In genomic region chr12:6905414-6906040, GRCh38 we compare ENCODE assay signal across 9 cellular contexts. TPM values are rescaled to one million over a fixed set of nuclear protein-coding genes. Genes with fewer than 3 reads are reported as not detected.
DNase-seq lines count a peak whose midpoint lies in the region; ATAC-seq and TF ChIP-seq lines count a peak whose summit lies in the region.
"Had no signal": no experiment of that assay in that cellular context is flagged by ENCODE, and none has a peak within 500 bp of the region (broad histone marks: within the 10 kb centered on the region; RNA-seq: fewer than 3 reads in every experiment).

No MANE protein-coding gene starts in this region.

- H3K4me1 Mint-ChIP-seq in activated CD4-positive, alpha-beta T cell treated with anti-CD3 and anti-CD28 coated beads, Interleukin-2, amount 10 ng/mL, durations not matched to agents 7 days and 5 days: peaks cover 4% of the 10 kb centered on the region

- H2AK5ac ChIP-seq in mesenchymal stem cell (ENCODE audit: low read length, severe bottlenecking): peak overlapping the region; percentile 9

- peak overlapping the region in 1 of 2 experiments; percentile 45 for H2BK12ac ChIP-seq in mesenchymal stem cell (ENCODE audit: low read length in 2 of 2)

- no peak for TF ChIP-seq POLR2A in uterus (IDR thresholded peaks at IDR 0.05)

- no peak overlapping the region for H2BK5ac ChIP-seq in mesenchymal stem cell (ENCODE audit: low read depth, low read length, poor library complexity, severe bottlenecking)

- H3K14ac ChIP-seq in mesenchymal stem cell (ENCODE audit: low read length in 2 of 2): no peak overlapping the region

- H3K9me3 ChIP-seq in heart right ventricle (no peaks in the 10 kb centered on the region), mesenchymal stem cell (ENCODE audit: control insufficient read depth, low read length) (no peaks in the 10 kb centered on the region), uterus (no peaks in the 10 kb centered on the region)

- peak in 1 of 8 donors; percentile 11 for ATAC-seq in heart right ventricle
- ATAC-seq in left ventricle myocardium superior: no peak

- TF ChIP-seq CTCF in heart right ventricle (IDR thresholded peaks at IDR 0.05) (no peak), brain microvascular endothelial cell (IDR thresholded peaks at IDR 0.05; ENCODE audit: low read depth, low read length, missing control alignments) (no peak), uterus (IDR thresholded peaks at IDR 0.05) (no peak)

- no peaks in the 10 kb centered on the region for H3K27me3 ChIP-seq in heart right ventricle
- no peaks in the 10 kb centered on the region for H3K27me3 ChIP-seq in brain microvascular endothelial cell (replicated peaks)
- no peaks in the 10 kb centered on the region for H3K27me3 ChIP-seq in mesenchymal stem cell (ENCODE audit: control insufficient read depth in 1 of 2, insufficient read depth in 1 of 2, low read length in 2 of 2)
- H3K27me3 ChIP-seq in uterus: no peaks in the 10 kb centered on the region

- no peak overlapping the region for H2BK120ac ChIP-seq in mesenchymal stem cell (ENCODE audit: low read depth, low read length)

- peak overlapping the region; percentile 95 for H2AFZ ChIP-seq in mesenchymal stem cell (ENCODE audit: low read depth, low read length)

- no peaks in the 10 kb centered on the region for H3K9me3 Mint-ChIP-seq in activated CD4-positive, alpha-beta T cell treated with anti-CD3 and anti-CD28 coated beads, Interleukin-2, amount 10 ng/mL, durations not matched to agents 7 days and 5 days

- peak overlapping the region; percentile 54 for H3K4me2 ChIP-seq in mesenchymal stem cell (ENCODE audit: low read length, poor library complexity, severe bottlenecking)

- 55 to 67% methylated on average over 5 of the region's 5 CpGs for WGBS in heart right ventricle, 2 donors
- 68% methylated on average over 5 of the region's 5 CpGs for WGBS in mesenchymal stem cell

- no peak overlapping the region for H2BK15ac ChIP-seq in mesenchymal stem cell (ENCODE audit: low read depth, poor library complexity, severe bottlenecking)

- intact Hi-C loops in heart right ventricle (cut with DNase I): no loop called here
- intact Hi-C loops in left ventricle myocardium superior (cut with micrococcal nuclease): no loop called here
- intact Hi-C loops in uterus (cut with DNase I; ENCODE audit: low total_unique reads): no loop called here

- CTCF ChIA-PET in activated CD4-positive, alpha-beta T cell treated with anti-CD3 and anti-CD28 coated beads, Interleukin-2, amount 10 ng/mL, durations not matched to agents 7 days and 5 days (lab: Charles Lee): interaction anchor here (1.1 to 5.6 kb wide), 7 partner anchors 9 to 36 kb away, joined by 3 to 31 read pairs (median 6); partner anchors contain the start of genes ENO2 and SPSB2

- H3K9ac ChIP-seq in mesenchymal stem cell (ENCODE audit: low read length): peak overlapping the region; percentile 93

- H3K27ac ChIP-seq in heart right ventricle (peak overlapping the region in 6 of 10 donors; percentile 69 to 90 (median 88)), brain microvascular endothelial cell (no peak overlapping the region), mesenchymal stem cell (ENCODE audit: low read length, poor library complexity, severe bottlenecking) (no peak overlapping the region), uterus (peak overlapping the region; percentile 84 to 88)

- POLR2A ChIA-PET in activated CD4-positive, alpha-beta T cell treated with anti-CD3 and anti-CD28 coated beads, Interleukin-2, amount 10 ng/mL, durations not matched to agents 7 days and 5 days (lab: Charles Lee): no interaction called here

- peak overlapping the region in 1 of 2 experiments; percentile 5 for H3K4ac ChIP-seq in mesenchymal stem cell (ENCODE audit: low read depth in 1 of 2, low read length in 2 of 2)

- H3K4me3 ChIP-seq in heart right ventricle: peak overlapping the region in 7 of 10 donors; percentile 66 to 89 (median 78)
- peak overlapping the region; percentile 84 for H3K4me3 ChIP-seq in brain microvascular endothelial cell (ENCODE audit: low read depth, low read length)
- H3K4me3 ChIP-seq in mesenchymal stem cell (ENCODE audit: insufficient read depth in 1 of 2, low read depth in 1 of 2, low read length in 2 of 2): peak overlapping the region in 1 of 2 experiments; percentile 91
- peak overlapping the region; percentile 56 to 81 for H3K4me3 ChIP-seq in uterus

- no peaks in the 10 kb centered on the region for H3K36me3 Mint-ChIP-seq in activated CD4-positive, alpha-beta T cell treated with anti-CD3 and anti-CD28 coated beads, Interleukin-2, amount 10 ng/mL, durations not matched to agents 7 days and 5 days (ENCODE audit: low read depth)

- no peaks in the 10 kb centered on the region for H3K79me1 ChIP-seq in mesenchymal stem cell (replicated peaks; ENCODE audit: low read length, poor library complexity, severe bottlenecking)

- no peak overlapping the region for H4K8ac ChIP-seq in mesenchymal stem cell (ENCODE audit: low read length)

- H3K4me1 ChIP-seq in heart right ventricle: peaks cover 0 to 16% (median 11%) of the 10 kb centered on the region in 9 donors
- H3K4me1 ChIP-seq in mesenchymal stem cell (ENCODE audit: control insufficient read depth, insufficient read depth, low read depth, low read length): peaks cover 7% of the 10 kb centered on the region
- H3K4me1 ChIP-seq in uterus: peaks cover 0 to 4% of the 10 kb centered on the region in 2 donors

- H3K27me3 Mint-ChIP-seq in activated CD4-positive, alpha-beta T cell treated with anti-CD3 and anti-CD28 coated beads, Interleukin-2, amount 10 ng/mL, durations not matched to agents 7 days and 5 days: no peaks in the 10 kb centered on the region

- peak overlapping the region in 1 of 2 experiments; percentile 94 for H3K18ac ChIP-seq in mesenchymal stem cell (ENCODE audit: low read depth in 1 of 2, low read length in 2 of 2)

- no peak overlapping the region for H3K27ac Mint-ChIP-seq in activated CD4-positive, alpha-beta T cell treated with anti-CD3 and anti-CD28 coated beads, Interleukin-2, amount 10 ng/mL, durations not matched to agents 7 days and 5 days

- in situ Hi-C loops in brain microvascular endothelial cell (cut with HindIII; ENCODE audit: low pct_ligation_motif_present, low sequenced_read_pairs): no loop called here

- DNase-seq in heart right ventricle (no peak), left ventricle myocardium superior (no peak), brain microvascular endothelial cell (no peak), mesenchymal stem cell (no peak), uterus (no peak), GM19238 (ENCODE audit: insufficient read length, low spot score) (no peak)
- DNase-seq in stimulated activated CD4-positive, alpha-beta T cell treated with anti-CD3 and anti-CD28 coated beads, Interleukin-1b, Interleukin-23, amount 100 ng/mL, for 48 hours: no peak
- DNase-seq in activated CD4-positive, alpha-beta T cell treated with anti-CD3 and anti-CD28 coated beads, Interleukin-2, amount 10 ng/mL, durations not matched to agents 7 days and 5 days: no peak
- DNase-seq: NCI-H226 had no signal

- H3K4me3 Mint-ChIP-seq in activated CD4-positive, alpha-beta T cell treated with anti-CD3 and anti-CD28 coated beads, Interleukin-2, amount 10 ng/mL, durations not matched to agents 7 days and 5 days: no peak overlapping the region

- no peak overlapping the region for H3K23ac ChIP-seq in mesenchymal stem cell (ENCODE audit: low read length in 2 of 2)

- H3K36me3 ChIP-seq in heart right ventricle: peaks cover 0 to 21% (median 0%) of the 10 kb centered on the region in 9 donors
- no peaks in the 10 kb centered on the region for H3K36me3 ChIP-seq in brain microvascular endothelial cell (replicated peaks)
- H3K36me3 ChIP-seq in mesenchymal stem cell (ENCODE audit: control insufficient read depth in 1 of 2, insufficient read depth in 2 of 2, low read depth in 1 of 2, low read length in 2 of 2): peaks cover 3 to 19% of the 10 kb centered on the region in 2 experiments
- no peaks in the 10 kb centered on the region for H3K36me3 ChIP-seq in uterus

- H4K91ac ChIP-seq in mesenchymal stem cell (ENCODE audit: low read length): no peak overlapping the region

RNA-seq across cellular contexts. Expression of gene LRRC23, which starts 0.9 kb away (rescaled TPM):
- total RNA-seq in heart right ventricle (10 to 100 TPM in 6 of 10 donors, 1 to 10 TPM in 4; 6.5 to 16.1 (median 11.0) TPM), left ventricle myocardium superior (7.7 TPM), uterus (10 to 100 TPM in 2 of 4 donors, 1 to 10 TPM in 1, under 1 TPM in 1; 0.29 to 13.5 (median 10.6) TPM)
- polyA plus RNA-seq in heart right ventricle: 10 to 100 TPM; 12.6 to 16.6 TPM
- 6.1 TPM for polyA plus RNA-seq in mesenchymal stem cell (2013, experiment 1 of 2)
- polyA plus RNA-seq in mesenchymal stem cell (2013, experiment 2 of 2): 6.3 TPM
- 1 to 10 TPM; 4.4 to 5.2 TPM for total RNA-seq in activated CD4-positive, alpha-beta T cell treated with anti-CD3 and anti-CD28 coated beads, Interleukin-2, amount 10 ng/mL, durations not matched to agents 7 days and 5 days

RNA-seq across cellular contexts. Expression of gene ENO2, which starts 8.9 kb away (rescaled TPM):
- total RNA-seq in heart right ventricle (10 to 100 TPM in 8 of 10 donors, 1 to 10 TPM in 2; 6.3 to 68.4 (median 14.4) TPM), left ventricle myocardium superior (12.0 TPM), uterus (10 to 100 TPM in 3 of 4 donors, 1 to 10 TPM in 1; 9.7 to 84.7 (median 24.4) TPM)
- 10 to 100 TPM; 19.2 to 19.3 TPM for polyA plus RNA-seq in heart right ventricle
- polyA plus RNA-seq in mesenchymal stem cell (2013, experiment 1 of 2): 22.7 TPM
- polyA plus RNA-seq in mesenchymal stem cell (2013, experiment 2 of 2): 20.2 TPM
- 100 to 1,000 TPM; 156 to 160 TPM for total RNA-seq in activated CD4-positive, alpha-beta T cell treated with anti-CD3 and anti-CD28 coated beads, Interleukin-2, amount 10 ng/mL, durations not matched to agents 7 days and 5 days

RNA-seq across cellular contexts. Expression of gene ATN1, which starts 22.2 kb away (rescaled TPM):
- total RNA-seq in heart right ventricle: 10 to 100 TPM; 54.7 to 96.7 (median 65.8) TPM
- polyA plus RNA-seq in heart right ventricle: 10 to 100 TPM; 48.7 to 92.5 TPM
- total RNA-seq in left ventricle myocardium superior: 83.1 TPM
- polyA plus RNA-seq in mesenchymal stem cell (2013, experiment 1 of 2): 119 TPM
- 111 TPM for polyA plus RNA-seq in mesenchymal stem cell (2013, experiment 2 of 2)
- total RNA-seq in uterus: 100 to 1,000 TPM in 1 of 4 donors, 10 to 100 TPM in 3; 10.8 to 283 (median 28.7) TPM
- 10 to 100 TPM; 27.3 to 27.6 TPM for total RNA-seq in activated CD4-positive, alpha-beta T cell treated with anti-CD3 and anti-CD28 coated beads, Interleukin-2, amount 10 ng/mL, durations not matched to agents 7 days and 5 days

RNA-seq across cellular contexts. Expression of gene SPSB2, which starts 32.4 kb away (rescaled TPM):
- total RNA-seq in heart right ventricle: 1 to 10 TPM; 2.0 to 5.6 (median 3.4) TPM
- polyA plus RNA-seq in heart right ventricle: 1 to 10 TPM; 5.4 to 5.6 TPM
- 2.2 TPM for total RNA-seq in left ventricle myocardium superior
- 6.3 TPM for polyA plus RNA-seq in mesenchymal stem cell (2013, experiment 1 of 2)
- polyA plus RNA-seq in mesenchymal stem cell (2013, experiment 2 of 2): 6.7 TPM
- 10 to 100 TPM in 1 of 4 donors, 1 to 10 TPM in 3; 2.8 to 11.3 (median 5.0) TPM for total RNA-seq in uterus
- 10 to 100 TPM; 15.4 to 17.3 TPM for total RNA-seq in activated CD4-positive, alpha-beta T cell treated with anti-CD3 and anti-CD28 coated beads, Interleukin-2, amount 10 ng/mL, durations not matched to agents 7 days and 5 days

RNA-seq across cellular contexts. Expression of gene RNU7-1, which starts 38.1 kb away (rescaled TPM):
- total RNA-seq in heart right ventricle: not detected
- not detected for polyA plus RNA-seq in heart right ventricle
- total RNA-seq in left ventricle myocardium superior: not detected
- not detected for polyA plus RNA-seq in mesenchymal stem cell (2013, experiment 1 of 2)
- not detected for polyA plus RNA-seq in mesenchymal stem cell (2013, experiment 2 of 2)
- total RNA-seq in uterus: not detected
- total RNA-seq in activated CD4-positive, alpha-beta T cell treated with anti-CD3 and anti-CD28 coated beads, Interleukin-2, amount 10 ng/mL, durations not matched to agents 7 days and 5 days: not detected

Comparison
In these comparisons a context has a peak if more than half of its experiments do, and no peak if none do; other contexts are left out.
1. H3K27ac ChIP-seq: peak in heart right ventricle (6 of 10) and uterus (2 of 2); none in brain microvascular endothelial cell (single experiment) and mesenchymal stem cell (single experiment).